Comparison of ENCODE assay signal across 8 cellular contexts in genomic region chr7:30135551-30136271, GRCh38. TPM values are rescaled to one million over a fixed set of nuclear protein-coding genes. Genes with fewer than 3 reads are reported as not detected.
DNase-seq lines count a peak whose midpoint lies in the region; ATAC-seq, FAIRE-seq and TF ChIP-seq lines count a peak whose summit lies in the region.

No MANE protein-coding gene starts in this region.

- no peaks in the 10 kb centered on the region for H3K27me3 ChIP-seq in SK-N-SH (ENCODE audit: insufficient read depth)
- no peaks in the 10 kb centered on the region for H3K27me3 ChIP-seq in adipocyte (replicated peaks; ENCODE audit: control insufficient read depth, insufficient read depth, low read length)
- H3K27me3 ChIP-seq in cardiac muscle cell = peaks cover 19% of the 10 kb centered on the region
- H3K27me3 ChIP-seq in pancreas = no peaks in the 10 kb centered on the region

- H3K36me3 ChIP-seq in SK-N-SH (replicated peaks in 1 of 2; ENCODE audit: control insufficient read depth in 1 of 2, insufficient read depth in 2 of 2, low read length in 1 of 2) = no peaks in the 10 kb centered on the region
- peaks cover 4% of the 10 kb centered on the region for H3K36me3 ChIP-seq in adipocyte (ENCODE audit: control insufficient read depth, insufficient read depth, low read length, severe bottlenecking)
- no peaks in the 10 kb centered on the region for H3K36me3 ChIP-seq in cardiac muscle cell
- H3K36me3 ChIP-seq in pancreas = no peaks in the 10 kb centered on the region

- DNase-seq in CD1c-positive myeloid dendritic cell (ENCODE audit: extremely low spot score) (peak; percentile 59), HK-2 (ENCODE audit: unreplicated experiment) (peak; percentile 61), SK-N-SH (peak; percentile 88), adipocyte (ENCODE audit: low read depth) (peak; percentile 75), cardiac muscle cell (ENCODE audit: low read depth in 1 of 2, low spot score in 1 of 2) (peak; percentile 56 to 65), pancreas (peak; percentile 58 to 88 (median 63)), amniotic stem cell (lab: John Stamatoyannopoulos, UW) (no peak)

- no peak for TF ChIP-seq RAD21 in SK-N-SH (IDR thresholded peaks at IDR 0.05; ENCODE audit: low read length)

- peak overlapping the region; percentile 98 for H3K4me2 ChIP-seq in SK-N-SH

- no peak for FAIRE-seq in pancreas (lab: Jason Lieb, UNC)

- H2AFZ ChIP-seq in SK-N-SH (ENCODE audit: low read depth) = peak overlapping the region; percentile 95

- peak; percentile 27 for ATAC-seq in GM19438 (IDR thresholded peaks at IDR 0.05; ENCODE audit: low read depth, unreplicated experiment)
- ATAC-seq in pancreas = peak; percentile 53 to 76 (median 67)

- POLR2A ChIA-PET in SK-N-SH (lab: Yijun Ruan, JAX) = interaction anchor here (0.7 to 1.7 kb wide), 3 partner anchors 37 to 107 kb away, joined by 3 read pairs; no protein-coding TSS in a partner anchor

- H4K20me1 ChIP-seq in SK-N-SH (ENCODE audit: insufficient read depth) = no peaks in the 10 kb centered on the region

- H3K4me3 ChIP-seq in SK-N-SH (ENCODE audit: low read depth in 2 of 2, low read length in 1 of 2) = peak overlapping the region; percentile 72 to 86
- peak overlapping the region; percentile 93 for H3K4me3 ChIP-seq in adipocyte (ENCODE audit: low read length)
- peak overlapping the region; percentile 86 for H3K4me3 ChIP-seq in cardiac muscle cell
- H3K4me3 ChIP-seq in pancreas = peak overlapping the region; percentile 73 to 89 (median 86)

- intact Hi-C loops in pancreas (cut with DNase I) = no loop called here

- peaks cover 0 to 8% of the 10 kb centered on the region in 2 experiments; a peak in 1 of 4 replicates for H3K4me1 ChIP-seq in SK-N-SH (ENCODE audit: control insufficient read depth in 1 of 2, insufficient read depth in 2 of 2, low read depth in 1 of 2, low read length in 1 of 2)
- H3K4me1 ChIP-seq in adipocyte (ENCODE audit: control insufficient read depth, insufficient read depth, low read length) = peaks cover 60% of the 10 kb centered on the region
- no peaks in the 10 kb centered on the region for H3K4me1 ChIP-seq in cardiac muscle cell (ENCODE audit: low read depth)
- H3K4me1 ChIP-seq in pancreas = peaks cover 0 to 4% (median 0%) of the 10 kb centered on the region in 3 donors

- H3F3A ChIP-seq in SK-N-SH (replicated peaks; ENCODE audit: insufficient read depth) = peaks cover 8% of the 10 kb centered on the region

- peaks cover 40% of the 10 kb centered on the region for H3K79me2 ChIP-seq in SK-N-SH (ENCODE audit: insufficient read depth)

- H3K9ac ChIP-seq in SK-N-SH = peak overlapping the region; percentile 79
- peak overlapping the region; percentile 92 for H3K9ac ChIP-seq in adipocyte (ENCODE audit: low read length)

- H3K27ac ChIP-seq in SK-N-SH (ENCODE audit: low read depth in 2 of 2, low read length in 1 of 2) = peak overlapping the region; percentile 46 to 65
- no peak overlapping the region for H3K27ac ChIP-seq in cardiac muscle cell
- H3K27ac ChIP-seq in pancreas = peak overlapping the region; percentile 41 to 86 (median 65)

- CTCF ChIA-PET in SK-N-SH (lab: Yijun Ruan, JAX) = interaction anchor here (0.9 to 3.5 kb wide), 7 partner anchors 11 to 428 kb away, joined by 3 to 14 read pairs (median 5); no protein-coding TSS in a partner anchor

- TF ChIP-seq CTCF in SK-N-SH (IDR thresholded peaks at IDR 0.05) (no peak), cardiac muscle cell (IDR thresholded peaks at IDR 0.05; ENCODE audit: low read depth, low read length) (no peak), pancreas (IDR thresholded peaks at IDR 0.05) (no peak)

- WGBS in SK-N-SH (ENCODE audit: low lambda C conversion rate) = 2% methylated on average over 50 of the region's 61 CpGs
- 0 to 1% methylated on average over 50 to 61 of the region's 61 CpGs for WGBS in pancreas, 2 donors

- H3K9me2 ChIP-seq in SK-N-SH = no peaks in the 10 kb centered on the region

- H3K9me3 ChIP-seq in SK-N-SH (no peaks in the 10 kb centered on the region), adipocyte (ENCODE audit: control insufficient read depth, low read length) (no peaks in the 10 kb centered on the region), cardiac muscle cell (ENCODE audit: low read depth) (no peaks in the 10 kb centered on the region), pancreas (no peaks in the 10 kb centered on the region)

- TF ChIP-seq EP300 in SK-N-SH (IDR thresholded peaks at IDR 0.05; ENCODE audit: borderline replicate concordance in 1 of 2, low read depth in 1 of 2, low read length in 1 of 2) = no peak

TF ChIP-seq in SK-N-SH, 30 proteins besides CTCF, POLR2A, EP300 and RAD21:
- TF ChIP-seq EZH2phosphoT487 (IDR thresholded peaks at IDR 0.05; ENCODE audit: borderline replicate concordance, low read depth) (no peak), NRF1 (IDR thresholded peaks at IDR 0.05; ENCODE audit: low read depth, low read length) (peak; percentile 76), MAX (IDR thresholded peaks at IDR 0.05; ENCODE audit: low read depth) (peak; percentile 78), TCF12 (IDR thresholded peaks at IDR 0.05) (no peak), SIN3A (IDR thresholded peaks at IDR 0.05; ENCODE audit: borderline replicate concordance, low read depth, low read length) (peak; percentile 35; the same call in 1 of the 2 replicates), POLR2AphosphoS5 (IDR thresholded peaks at IDR 0.05; ENCODE audit: low read depth, low read length) (peak; percentile 27; the same call in 1 of the 2 replicates), REST (IDR thresholded peaks at IDR 0.05; ENCODE audit: low read depth, low read length) (peak; percentile 8; the same call in 1 of the 2 replicates), MXI1 (IDR thresholded peaks at IDR 0.05; ENCODE audit: low read depth, low read length) (peak; percentile 84)

RNA-seq across cellular contexts. Expression of gene MTURN, which starts 0.9 kb away (rescaled TPM):
- 9.0 and 12.9 TPM in 2 replicates for polyA plus RNA-seq in SK-N-SH (2012; rRNA removed)
- 10.5 and 10.6 TPM in 2 replicates for polyA plus RNA-seq in SK-N-SH (2012; cell fraction: cytosol; rRNA removed)
- polyA plus RNA-seq in SK-N-SH (2012; cell fraction: nucleus; rRNA removed) = 17.0 and 25.3 TPM in 2 replicates
- 16.5 and 39.3 TPM in 2 replicates for total RNA-seq in cardiac muscle cell
- polyA plus RNA-seq in cardiac muscle cell = 11.2 and 26.3 TPM in 2 replicates
- 10 to 100 TPM in 4 of 6 donors, 1 to 10 TPM in 2; 8.7 to 12.8 (median 11.4) TPM for total RNA-seq in pancreas
- 10 to 100 TPM in 1 of 2 donors, 1 to 10 TPM in 1; 8.7 to 14.9 TPM for polyA plus RNA-seq in pancreas
